ENCODE assay signal across 1 cellular context in the genomic region with DNA sequence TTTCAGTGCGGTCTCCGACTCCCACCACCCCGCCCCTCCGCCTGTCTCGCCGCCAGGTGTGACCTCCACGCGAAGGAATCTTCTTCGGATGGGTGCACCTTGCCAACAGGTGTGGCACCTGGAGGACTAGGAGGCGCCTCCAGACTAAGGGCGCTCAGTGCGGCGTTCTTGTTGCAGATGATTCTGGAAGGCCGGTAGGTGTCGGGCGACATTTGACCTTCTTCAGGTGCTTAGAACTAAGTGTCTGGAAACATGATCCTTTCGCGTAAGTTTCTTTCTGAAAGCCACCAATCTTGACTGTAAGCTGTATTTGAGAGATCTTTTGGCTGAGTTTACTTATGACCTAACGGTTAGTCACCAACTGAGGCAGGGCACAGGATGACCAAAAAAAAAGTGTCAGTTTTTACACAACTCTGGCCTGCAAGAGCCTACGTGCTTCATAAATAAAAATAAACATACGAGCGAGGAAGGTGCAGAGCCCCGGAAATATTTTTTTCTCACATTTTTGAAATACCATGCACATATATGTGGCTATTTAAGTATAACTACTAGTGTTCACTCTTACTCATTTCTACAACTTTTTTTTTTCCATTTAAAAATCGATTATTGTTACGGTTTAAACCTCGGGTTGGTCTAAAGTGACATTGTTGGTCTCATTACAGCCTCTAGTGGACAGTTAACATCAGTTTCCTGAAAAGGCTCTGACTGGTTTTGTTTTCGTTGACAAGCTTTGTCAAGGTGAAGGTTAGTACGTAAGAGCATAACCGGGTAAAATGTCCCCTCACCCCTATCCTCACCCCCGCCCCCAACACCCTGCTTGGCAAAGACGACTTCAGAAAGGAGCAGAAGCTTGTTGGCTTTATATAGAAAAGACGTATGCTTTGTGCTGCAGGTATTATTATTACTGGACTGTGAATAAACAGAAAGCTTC.
TF ChIP-seq lines count a peak whose summit lies in the region.

No MANE protein-coding gene starts in this region.

TF ChIP-seq in GM23338, 12 proteins besides CTCF, POLR2A, EP300 and RAD21 (continued from another document):
- TF ChIP-seq STAT1 (IDR thresholded peaks at IDR 0.05; ENCODE audit: unreplicated experiment) (no peak), ETS1 (IDR thresholded peaks at IDR 0.05) (no peak), ZNF331 (CRISPR knock-in tag; IDR thresholded peaks at IDR 0.05; ENCODE audit: low read depth) (no peak), POLR2AphosphoS5 (IDR thresholded peaks at IDR 0.05; ENCODE audit: low read depth) (no peak), NANOG (IDR thresholded peaks at IDR 0.05; ENCODE audit: borderline replicate concordance) (no peak), ZNF114 (CRISPR knock-in tag; IDR thresholded peaks at IDR 0.05) (no peak), REST (IDR thresholded peaks at IDR 0.05; ENCODE audit: unreplicated experiment) (no peak), CREB1 (CRISPR knock-in tag; IDR thresholded peaks at IDR 0.05; ENCODE audit: low read depth) (no peak), EZH2phosphoT487 (IDR thresholded peaks at IDR 0.05; ENCODE audit: unreplicated experiment) (no peak)
